ENCODE assay signal across 1 cellular context in the genomic region with DNA sequence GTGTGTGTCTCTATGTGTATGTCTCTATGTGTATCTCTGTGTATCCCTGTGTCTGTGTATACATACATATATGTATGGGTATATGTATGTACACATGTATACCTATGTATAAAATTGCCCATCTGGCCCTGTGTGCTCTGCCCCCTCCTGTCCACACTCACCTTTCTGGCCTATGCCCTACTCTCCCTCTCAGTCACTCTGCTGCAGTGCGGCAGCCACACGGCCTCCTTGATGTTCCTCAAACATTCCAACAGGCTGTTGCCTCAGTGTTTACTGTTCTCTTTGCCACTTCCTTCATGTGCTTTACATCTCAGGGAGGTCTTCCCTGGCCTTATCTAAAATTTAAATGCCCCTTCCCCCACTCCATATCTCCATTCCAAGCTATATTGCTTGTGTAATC.
TF ChIP-seq lines count a peak whose summit lies in the region.

No MANE protein-coding gene starts in this region.

TF ChIP-seq in HepG2, 621 proteins besides CTCF, POLR2A, EP300 and RAD21:
- TF ChIP-seq LCORL (IDR thresholded peaks at IDR 0.05) (no peak), LCORL (CRISPR knock-in tag; IDR thresholded peaks at IDR 0.05) (no peak), KLF16 (CRISPR knock-in tag; IDR thresholded peaks at IDR 0.05) (no peak), ZNF530 (CRISPR knock-in tag; IDR thresholded peaks at IDR 0.05; ENCODE audit: low read depth) (no peak), ZNF512B (CRISPR knock-in tag; IDR thresholded peaks at IDR 0.05; ENCODE audit: borderline replicate concordance) (no peak), NFYB (CRISPR knock-in tag; IDR thresholded peaks at IDR 0.05) (no peak)
